In the genomic region with DNA sequence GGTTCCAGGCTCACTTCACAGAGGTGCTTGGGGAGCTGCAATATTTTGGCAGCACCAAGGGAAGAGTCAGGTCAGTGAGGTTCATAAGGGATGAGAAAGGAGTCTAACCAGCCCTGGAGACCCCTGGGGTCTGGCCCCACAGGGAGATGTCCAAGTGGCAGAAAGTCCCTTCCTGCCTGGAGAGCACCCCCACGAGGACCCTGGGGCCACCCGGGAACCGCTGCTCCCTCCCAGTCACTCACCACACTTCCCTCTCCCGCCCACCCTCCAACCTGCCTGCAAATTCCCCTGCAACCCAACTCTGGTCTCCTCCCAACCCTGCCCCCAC, we compare ENCODE assay signal across 9 cellular contexts. TPM values are rescaled to one million over a fixed set of nuclear protein-coding genes. Genes with fewer than 3 reads are reported as not detected.
DNase-seq lines count a peak whose midpoint lies in the region; ATAC-seq and TF ChIP-seq lines count a peak whose summit lies in the region.
"Had no signal": no experiment of that assay in that cellular context is flagged by ENCODE, and none has a peak within 500 bp of the region (broad histone marks: within the 10 kb centered on the region; RNA-seq: fewer than 3 reads in every experiment).

No MANE protein-coding gene starts in this region.

- no peak overlapping the region; the same call in 1 of the 2 replicates for H2AFZ ChIP-seq in Loucy (ENCODE audit: low read length)
- H2AFZ ChIP-seq in osteoblast (ENCODE audit: low read length), result no peak overlapping the region

- peak overlapping the region; percentile 77 for H3K4me3 ChIP-seq in GM06990 (replicated peaks; ENCODE audit: low read depth, low read length)
- H3K4me3 ChIP-seq in Loucy (ENCODE audit: low read length, poor library complexity, severe bottlenecking), result peak overlapping the region; percentile 72
- H3K4me3 ChIP-seq in osteoblast (ENCODE audit: insufficient read depth, low read length), result peak overlapping the region; percentile 64
- no peak overlapping the region for H3K4me3 ChIP-seq in esophagus muscularis mucosa

- H3K27me3 ChIP-seq in GM06990 (replicated peaks; ENCODE audit: control insufficient read depth, insufficient read depth, low read length), result no peaks in the 10 kb centered on the region
- H3K27me3 ChIP-seq in Loucy (ENCODE audit: insufficient read depth, low read length, poor library complexity, severe bottlenecking), result no peaks in the 10 kb centered on the region
- H3K27me3 ChIP-seq in osteoblast (ENCODE audit: insufficient read depth, low read length), result peaks cover 5% of the 10 kb centered on the region
- H3K27me3 ChIP-seq in esophagus muscularis mucosa, result peaks cover 0 to 68% (median 17%) of the 10 kb centered on the region in 4 donors

- peaks cover 8% of the 10 kb centered on the region; the same call in 1 of the 2 replicates for H3K79me2 ChIP-seq in Loucy (ENCODE audit: insufficient read depth, low read length)
- no peaks in the 10 kb centered on the region for H3K79me2 ChIP-seq in osteoblast (ENCODE audit: insufficient read depth, low read length)

- H3K27me3 Mint-ChIP-seq in central memory CD8-positive, alpha-beta T cell, result no peaks in the 10 kb centered on the region

- peaks cover 88% of the 10 kb centered on the region for H3K4me1 Mint-ChIP-seq in central memory CD8-positive, alpha-beta T cell

- no peak for TF ChIP-seq POLR2A in esophagus muscularis mucosa (IDR thresholded peaks at IDR 0.05; ENCODE audit: low read depth)

- H3K4me3 Mint-ChIP-seq in central memory CD8-positive, alpha-beta T cell, result peak overlapping the region; percentile 93

- peaks cover 73% of the 10 kb centered on the region for H3K4me1 ChIP-seq in Loucy (ENCODE audit: insufficient read depth, low read length, poor library complexity, severe bottlenecking)
- H3K4me1 ChIP-seq in osteoblast (ENCODE audit: insufficient read depth, low read length), result peaks cover 63% of the 10 kb centered on the region
- peaks cover 15 to 63% (median 38%) of the 10 kb centered on the region in 4 donors for H3K4me1 ChIP-seq in esophagus muscularis mucosa

- H3K36me3 Mint-ChIP-seq in central memory CD8-positive, alpha-beta T cell (ENCODE audit: insufficient read depth), result peaks cover 8% of the 10 kb centered on the region

- H3K36me3 ChIP-seq in GM06990 (ENCODE audit: control insufficient read depth, insufficient read depth, low read length), result no peaks in the 10 kb centered on the region
- H3K36me3 ChIP-seq in Loucy (ENCODE audit: insufficient read depth, low read length), result no peaks in the 10 kb centered on the region
- H3K36me3 ChIP-seq in osteoblast (ENCODE audit: insufficient read depth, low read length), result no peaks in the 10 kb centered on the region
- H3K36me3 ChIP-seq in esophagus muscularis mucosa, result no peaks in the 10 kb centered on the region

- no peaks in the 10 kb centered on the region for H3K9me3 Mint-ChIP-seq in central memory CD8-positive, alpha-beta T cell

- 26% methylated on average over 4 of the region's 4 CpGs for WGBS in esophagus muscularis mucosa

- DNase-seq in GM06990 (ENCODE audit: extremely low read depth, insufficient read length) (no peak), osteoblast (ENCODE audit: insufficient read length, low spot score, missing footprints) (no peak), ecto neural progenitor cell (ENCODE audit: low spot score) (no peak), esophagus muscularis mucosa (ENCODE audit: extremely low spot score) (no peak), cardiac septum (ENCODE audit: low spot score) (no peak), NCI-H187 treated with DMSO at 0.1 percent for 48 hours (lab: John Stamatoyannopoulos, UW) (no peak)
- no peak for DNase-seq in central memory CD8-positive, alpha-beta T cell (ENCODE audit: low spot score in 2 of 2)
- DNase-seq: NCI-H524 treated with DMSO at 0.1 percent for 48 hours had no signal

- H3K4me2 ChIP-seq in Loucy (ENCODE audit: low read depth, low read length, poor library complexity, severe bottlenecking) (peak overlapping the region; percentile 95), osteoblast (ENCODE audit: insufficient read depth, low read length) (peak overlapping the region; percentile 87)

- intact Hi-C loops in esophagus muscularis mucosa (cut with DNase I), result no loop called here
- intact Hi-C loops in cardiac septum (cut with DNase I), result loop anchor here (10.0 kb wide), 1 partner anchor 412 kb away; no protein-coding TSS in a partner anchor

- H3K27ac ChIP-seq in osteoblast (ENCODE audit: low read depth, low read length), result peak overlapping the region; percentile 19
- H3K27ac ChIP-seq in esophagus muscularis mucosa (replicated peaks in 1 of 4), result no peak overlapping the region

- ATAC-seq in central memory CD8-positive, alpha-beta T cell (replicated peaks; ENCODE audit: extremely low read depth, poor library complexity, severe bottlenecking), result no peak

- H3K9me3 ChIP-seq in Loucy (ENCODE audit: insufficient read depth, low read depth, low read length), result no peaks in the 10 kb centered on the region
- H3K9me3 ChIP-seq in osteoblast (ENCODE audit: low read depth, low read length), result no peaks in the 10 kb centered on the region
- H3K9me3 ChIP-seq in esophagus muscularis mucosa, result no peaks in the 10 kb centered on the region

- H4K20me1 ChIP-seq in Loucy (ENCODE audit: insufficient read depth, low read length, poor library complexity, severe bottlenecking) (no peaks in the 10 kb centered on the region), osteoblast (ENCODE audit: insufficient read depth, low read length) (no peaks in the 10 kb centered on the region)

- H3K9me2 ChIP-seq in Loucy (replicated peaks; ENCODE audit: low read depth, low read length), result no peaks in the 10 kb centered on the region

- peak overlapping the region; percentile 93 for H3K27ac Mint-ChIP-seq in central memory CD8-positive, alpha-beta T cell (ENCODE audit: low read depth)

- TF ChIP-seq CTCF in GM06990 (IDR thresholded peaks at IDR 0.05; ENCODE audit: insufficient read depth, low read length, poor library complexity, severe bottlenecking), result no peak
- TF ChIP-seq CTCF in Loucy (conservative IDR thresholded peaks at IDR 0.05; ENCODE audit: low read length), result no peak
- no peak for TF ChIP-seq CTCF in osteoblast (IDR thresholded peaks at IDR 0.05; ENCODE audit: extremely low read depth, low read depth, low read length)
- no peak for TF ChIP-seq CTCF in esophagus muscularis mucosa (IDR thresholded peaks at IDR 0.05)

- no peak for TF ChIP-seq EP300 in esophagus muscularis mucosa (IDR thresholded peaks at IDR 0.05)

- H3K9ac ChIP-seq in Loucy (ENCODE audit: low read depth, low read length, poor library complexity, severe bottlenecking), result peak overlapping the region; percentile 86

- H3F3A ChIP-seq in Loucy (ENCODE audit: low read depth), result peaks cover 24% of the 10 kb centered on the region

RNA-seq across cellular contexts. Expression of a gene that starts 6.5 kb away (rescaled TPM):
- total RNA-seq in osteoblast (13.3 and 15.2 TPM in 2 replicates), esophagus muscularis mucosa (100 to 1,000 TPM in 1 of 4 donors, 10 to 100 TPM in 3; 33.2 to 110 (median 44.0) TPM), cardiac septum (11.5 TPM)

RNA-seq across cellular contexts. Expression of a gene that starts 12.6 kb away (rescaled TPM):
- total RNA-seq in osteoblast (9.4 and 10.9 TPM in 2 replicates), esophagus muscularis mucosa (10 to 100 TPM; 20.8 to 59.3 (median 27.6) TPM), cardiac septum (35.8 TPM)

RNA-seq across cellular contexts. Expression of a gene that starts 53.7 kb away (rescaled TPM):
- total RNA-seq in osteoblast, result 413 and 480 TPM in 2 replicates
- total RNA-seq in esophagus muscularis mucosa, result 100 to 1,000 TPM; 222 to 382 (median 302) TPM
- 194 TPM for total RNA-seq in cardiac septum

Comparison
In these comparisons a context has a peak if more than half of its experiments do, and no peak if none do; other contexts are left out.
1. H3K4me3 ChIP-seq: peak in GM06990 (single experiment), Loucy (single experiment) and osteoblast (single experiment); none in esophagus muscularis mucosa (0 of 4).